ENCODE assay signal across 1 cellular context in the genomic region with DNA sequence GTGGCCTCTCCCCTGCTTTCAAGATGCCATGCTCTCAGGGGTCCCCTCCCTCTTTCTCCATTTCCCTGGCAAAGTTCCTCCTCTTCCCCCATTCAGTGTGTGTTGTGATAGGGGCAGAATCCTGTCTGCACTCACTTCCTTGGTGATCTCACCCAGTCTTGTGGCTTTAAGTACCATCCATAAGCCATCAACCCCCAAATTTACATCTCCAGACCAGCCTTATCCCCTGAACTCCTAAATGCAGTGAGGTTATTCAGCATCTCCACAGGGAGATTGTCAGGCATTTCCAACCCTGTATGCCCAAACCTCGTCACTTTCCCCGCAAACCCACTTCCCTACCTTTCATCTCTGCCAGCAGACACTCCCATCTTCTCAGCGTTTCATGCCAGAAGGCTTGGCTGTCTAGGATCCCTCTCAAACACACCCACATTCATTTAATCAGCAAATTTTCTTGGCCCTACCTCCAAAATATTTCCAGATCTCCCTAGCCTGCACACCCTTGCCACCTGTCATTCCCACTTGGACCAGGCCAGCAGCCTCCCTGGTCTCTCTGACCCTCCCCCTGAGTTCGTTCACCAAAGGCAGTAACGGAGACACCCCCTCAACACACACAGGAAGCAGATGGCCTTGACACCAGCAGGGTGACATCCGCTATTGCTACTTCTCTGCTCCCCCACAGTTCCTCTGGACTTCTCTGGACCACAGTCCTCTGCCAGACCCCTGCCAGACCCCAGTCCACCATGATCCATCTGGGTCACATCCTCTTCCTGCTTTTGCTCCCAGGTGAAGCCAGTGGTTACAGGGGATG.
TF ChIP-seq lines count a peak whose summit lies in the region.

A gene with protein sequence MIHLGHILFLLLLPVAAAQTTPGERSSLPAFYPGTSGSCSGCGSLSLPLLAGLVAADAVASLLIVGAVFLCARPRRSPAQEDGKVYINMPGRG (plus strand): TSS at position 676 of the 808 bp plus-strand sequence. CDS start 65 bp downstream, at position 741.

TF ChIP-seq in H1, 55 proteins besides CTCF, POLR2A, EP300 and RAD21:
- TF ChIP-seq, protein P1, sequence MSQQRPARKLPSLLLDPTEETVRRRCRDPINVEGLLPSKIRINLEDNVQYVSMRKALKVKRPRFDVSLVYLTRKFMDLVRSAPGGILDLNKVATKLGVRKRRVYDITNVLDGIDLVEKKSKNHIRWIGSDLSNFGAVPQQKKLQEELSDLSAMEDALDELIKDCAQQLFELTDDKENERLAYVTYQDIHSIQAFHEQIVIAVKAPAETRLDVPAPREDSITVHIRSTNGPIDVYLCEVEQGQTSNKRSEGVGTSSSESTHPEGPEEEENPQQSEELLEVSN (IDR thresholded peaks at IDR 0.05), result no peak
- TF ChIP-seq ZNF274 (IDR thresholded peaks at IDR 0.05; ENCODE audit: borderline replicate concordance, extremely low read depth, low read length) (no peak), SP2 (IDR thresholded peaks at IDR 0.05; ENCODE audit: low read length) (no peak), GABPA (IDR thresholded peaks at IDR 0.05; ENCODE audit: borderline replicate concordance, insufficient read depth, low read length) (no peak), FOSL1 (IDR thresholded peaks at IDR 0.05; ENCODE audit: insufficient read depth, low read depth, low read length) (no peak)
- TF ChIP-seq, protein P2, sequence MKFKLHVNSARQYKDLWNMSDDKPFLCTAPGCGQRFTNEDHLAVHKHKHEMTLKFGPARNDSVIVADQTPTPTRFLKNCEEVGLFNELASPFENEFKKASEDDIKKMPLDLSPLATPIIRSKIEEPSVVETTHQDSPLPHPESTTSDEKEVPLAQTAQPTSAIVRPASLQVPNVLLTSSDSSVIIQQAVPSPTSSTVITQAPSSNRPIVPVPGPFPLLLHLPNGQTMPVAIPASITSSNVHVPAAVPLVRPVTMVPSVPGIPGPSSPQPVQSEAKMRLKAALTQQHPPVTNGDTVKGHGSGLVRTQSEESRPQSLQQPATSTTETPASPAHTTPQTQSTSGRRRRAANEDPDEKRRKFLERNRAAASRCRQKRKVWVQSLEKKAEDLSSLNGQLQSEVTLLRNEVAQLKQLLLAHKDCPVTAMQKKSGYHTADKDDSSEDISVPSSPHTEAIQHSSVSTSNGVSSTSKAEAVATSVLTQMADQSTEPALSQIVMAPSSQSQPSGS (IDR thresholded peaks at IDR 0.05; ENCODE audit: low read length), result no peak
